In genomic region chr1:218524526-218524925, GRCh38 we compare ENCODE assay signal across 1 cellular context.
TF ChIP-seq lines count a peak whose summit lies in the region.

No MANE protein-coding gene starts in this region.

TF ChIP-seq in H1, 55 proteins besides CTCF, POLR2A, EP300 and RAD21:
- TF ChIP-seq RFX5 (IDR thresholded peaks at IDR 0.05; ENCODE audit: borderline replicate concordance, low read depth, low read length) (no peak), YY1 (IDR thresholded peaks at IDR 0.05; ENCODE audit: low read depth, low read length) (no peak), SP2 (IDR thresholded peaks at IDR 0.05; ENCODE audit: low read length) (no peak), SAP30 (IDR thresholded peaks at IDR 0.05; ENCODE audit: insufficient read depth, insufficient replicate concordance, low read length) (no peak), RBBP5 (IDR thresholded peaks at IDR 0.05; ENCODE audit: borderline replicate concordance, low read depth, low read length) (no peak), SIX5 (IDR thresholded peaks at IDR 0.05; ENCODE audit: low read depth, low read length) (no peak)
TF ChIP-seq in H1: peak in this region for 0.
